Comparison of ENCODE assay signal across 1 cellular context in the genomic region with DNA sequence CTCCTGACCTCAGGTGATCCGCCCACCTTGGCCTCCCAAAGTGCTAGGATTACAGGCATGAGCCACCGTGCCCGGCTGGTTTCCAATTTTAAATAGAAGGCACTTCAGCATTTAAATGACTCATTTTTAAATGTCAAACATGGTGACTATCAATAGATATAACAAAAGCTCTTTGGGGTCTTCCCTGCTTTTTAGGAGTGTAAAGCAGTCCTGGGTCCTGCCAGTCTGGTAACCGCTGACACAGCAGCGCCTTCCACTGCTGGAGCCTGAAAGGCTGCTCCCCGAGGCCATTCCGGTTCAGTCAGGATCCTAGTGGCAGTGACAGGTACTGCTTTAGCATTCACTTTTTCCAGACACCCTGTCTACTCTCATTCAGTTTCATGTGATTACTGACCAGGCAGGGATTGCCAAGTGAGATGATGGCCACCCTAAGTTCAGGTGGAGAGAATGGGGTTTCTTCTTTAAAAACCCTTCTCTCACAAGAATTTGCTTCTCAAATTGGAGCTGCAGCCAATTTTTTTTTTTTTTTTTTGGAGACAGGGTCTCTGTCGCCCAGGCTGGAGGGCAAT.
TF ChIP-seq lines count a peak whose summit lies in the region.

No MANE protein-coding gene starts in this region.

TF ChIP-seq in SK-N-SH, 30 proteins besides CTCF, POLR2A, EP300 and RAD21 (continued from another document):
- TF ChIP-seq CHD2 (IDR thresholded peaks at IDR 0.05; ENCODE audit: low read length, partially characterized antibody): no peak
